26 cellular contexts compared by ENCODE assay signal in genomic region chr4:94590493-94590892, GRCh38.
"Had no signal": no experiment of that assay in that cellular context is flagged by ENCODE, and none has a peak within 500 bp of the region (broad histone marks: within the 10 kb centered on the region; RNA-seq: fewer than 3 reads in every experiment).

No MANE protein-coding gene starts in this region.

- H3K9me3 Mint-ChIP-seq: activated CD4-positive, alpha-beta memory T cell treated with anti-CD3 and anti-CD28 coated beads, Interleukin-2, amount 10 ng/mL, durations not matched to agents 7 days and 5 days; activated naive CD4-positive, alpha-beta T cell treated with anti-CD3 and anti-CD28 coated beads, Interleukin-2, amount 10 ng/mL, durations not matched to agents 7 days and 5 days; activated T-cell treated with anti-CD3 and anti-CD28 coated beads, Interleukin-2, amount 50 U/mL, for 72 hours; effector memory CD8-positive, alpha-beta T cell; T-helper 1 cell treated with Interleukin-12 subunit alpha and Interleukin-12 subunit beta and Interleukin-4 antibody, amounts not matched to agents 30 μg/mL and 1 μg/mL, for 36 hours had no signal

- H3K27ac Mint-ChIP-seq: activated CD4-positive, alpha-beta memory T cell treated with anti-CD3 and anti-CD28 coated beads, Interleukin-2, amount 10 ng/mL, durations not matched to agents 7 days and 5 days; activated naive CD4-positive, alpha-beta T cell treated with anti-CD3 and anti-CD28 coated beads, Interleukin-2, amount 10 ng/mL, durations not matched to agents 7 days and 5 days; activated T-cell treated with anti-CD3 and anti-CD28 coated beads, Interleukin-2, amount 50 U/mL, for 72 hours; effector memory CD8-positive, alpha-beta T cell; T-helper 1 cell treated with Interleukin-12 subunit alpha and Interleukin-12 subunit beta and Interleukin-4 antibody, amounts not matched to agents 30 μg/mL and 1 μg/mL, for 36 hours had no signal

- H3K4me3 ChIP-seq: body of pancreas, dorsolateral prefrontal cortex, gastrocnemius medialis, lower lobe of right lung, mucosa of descending colon, sigmoid colon, spleen, thoracic aorta, upper lobe of left lung had no signal

- H3K36me3 Mint-ChIP-seq: activated naive CD4-positive, alpha-beta T cell treated with anti-CD3 and anti-CD28 coated beads, Interleukin-2, amount 10 ng/mL, durations not matched to agents 7 days and 5 days had no signal

- DNase-seq: activated CD4-positive, alpha-beta memory T cell treated with anti-CD3 and anti-CD28 coated beads, Interleukin-2, amount 10 ng/mL, durations not matched to agents 7 days and 5 days; activated CD4-positive, alpha-beta T cell treated with anti-CD3 and anti-CD28 coated beads for 48 hours; activated CD4-positive, CD25-positive, alpha-beta regulatory T cell; activated effector memory CD4-positive, alpha-beta T cell treated with anti-CD3 and anti-CD28 coated beads, Interleukin-2, amount 50 U/mL, for 16 hours; activated naive CD4-positive, alpha-beta T cell treated with anti-CD3 and anti-CD28 coated beads, Interleukin-2, amount 10 ng/mL, durations not matched to agents 7 days and 5 days; activated T-cell treated with anti-CD3 and anti-CD28 coated beads, Interleukin-2, amount 50 U/mL, for 72 hours; amygdala; body of pancreas; caudate nucleus; dorsolateral prefrontal cortex; effector memory CD8-positive, alpha-beta T cell; gastrocnemius medialis; islet precursor cell; left colon; lower lobe of right lung; mesendoderm; mucosa of descending colon; sigmoid colon; spleen; stimulated activated CD4-positive, alpha-beta T cell treated with anti-CD3 and anti-CD28 coated beads, Interleukin-4, amount 100 ng/mL, for 24 hours; stimulated activated naive CD4-positive, alpha-beta T cell treated with Interleukin-2 at 50 U/mL for 16 hours; T1000; upper lobe of left lung had no signal

- H3K4me1 ChIP-seq: lower lobe of right lung had no signal

- H3K4me1 Mint-ChIP-seq: activated CD4-positive, alpha-beta memory T cell treated with anti-CD3 and anti-CD28 coated beads, Interleukin-2, amount 10 ng/mL, durations not matched to agents 7 days and 5 days; activated naive CD4-positive, alpha-beta T cell treated with anti-CD3 and anti-CD28 coated beads, Interleukin-2, amount 10 ng/mL, durations not matched to agents 7 days and 5 days had no signal

- H3K27ac ChIP-seq: body of pancreas, dorsolateral prefrontal cortex, lower lobe of right lung, spleen, thoracic aorta, upper lobe of left lung had no signal

- H3K27me3 Mint-ChIP-seq: activated CD4-positive, alpha-beta memory T cell treated with anti-CD3 and anti-CD28 coated beads, Interleukin-2, amount 10 ng/mL, durations not matched to agents 7 days and 5 days; activated naive CD4-positive, alpha-beta T cell treated with anti-CD3 and anti-CD28 coated beads, Interleukin-2, amount 10 ng/mL, durations not matched to agents 7 days and 5 days; effector memory CD8-positive, alpha-beta T cell had no signal

- H3K9me3 ChIP-seq: body of pancreas, gastrocnemius medialis, lower lobe of right lung, mucosa of descending colon, sigmoid colon, spleen, thoracic aorta, upper lobe of left lung had no signal

- ATAC-seq: activated T-cell treated with anti-CD3 and anti-CD28 coated beads, Interleukin-2, amount 50 U/mL, for 72 hours; body of pancreas; effector memory CD8-positive, alpha-beta T cell; esophagus mucosa; gastrocnemius medialis; left colon; lower lobe of right lung; mucosa of descending colon had no signal

- H3K4me3 Mint-ChIP-seq: activated CD4-positive, alpha-beta memory T cell treated with anti-CD3 and anti-CD28 coated beads, Interleukin-2, amount 10 ng/mL, durations not matched to agents 7 days and 5 days; activated naive CD4-positive, alpha-beta T cell treated with anti-CD3 and anti-CD28 coated beads, Interleukin-2, amount 10 ng/mL, durations not matched to agents 7 days and 5 days; activated T-cell treated with anti-CD3 and anti-CD28 coated beads, Interleukin-2, amount 50 U/mL, for 72 hours; effector memory CD8-positive, alpha-beta T cell; T-helper 1 cell treated with Interleukin-12 subunit alpha and Interleukin-12 subunit beta and Interleukin-4 antibody, amounts not matched to agents 30 μg/mL and 1 μg/mL, for 36 hours had no signal

- H3K27me3 ChIP-seq: body of pancreas, dorsolateral prefrontal cortex, gastrocnemius medialis, sigmoid colon, spleen, upper lobe of left lung had no signal
